15 cellular contexts compared by ENCODE assay signal in the genomic region with DNA sequence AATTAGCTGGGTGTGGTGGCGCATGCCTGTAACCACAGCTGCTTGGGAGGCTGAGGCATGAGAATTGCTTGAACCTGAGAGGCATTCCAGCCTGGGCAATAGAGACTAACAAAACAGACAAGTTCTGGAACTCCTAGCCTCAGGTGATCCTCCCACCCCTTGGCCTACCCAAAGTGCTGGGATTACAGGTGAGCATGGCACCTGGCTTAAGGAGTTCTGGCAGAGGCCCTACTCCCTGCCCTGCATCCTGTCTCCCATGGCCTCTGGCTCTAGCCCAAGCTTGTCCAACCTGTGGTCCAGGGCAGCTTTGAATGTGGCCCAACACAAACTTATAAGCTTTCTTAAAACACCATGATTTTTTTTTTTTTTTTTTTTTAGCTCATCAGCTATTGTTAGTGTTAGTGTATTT. TPM values are rescaled to one million over a fixed set of nuclear protein-coding genes. Genes with fewer than 3 reads are reported as not detected.
DNase-seq lines count a peak whose midpoint lies in the region; ATAC-seq, FAIRE-seq and TF ChIP-seq lines count a peak whose summit lies in the region.
"Had no signal": no experiment of that assay in that cellular context is flagged by ENCODE, and none has a peak within 500 bp of the region (broad histone marks: within the 10 kb centered on the region; RNA-seq: fewer than 3 reads in every experiment).

No MANE protein-coding gene starts in this region.

- RAD21 ChIA-PET in GM12878 (lab: Charles Lee; ENCODE audit: unreplicated experiment), result interaction anchor here (1.4 kb wide), 2 partner anchors 307 to 621 kb away, joined by 3 read pairs; no protein-coding TSS in a partner anchor

- SMC1A ChIA-PET in GM12878 (lab: Charles Lee; ENCODE audit: uncharacterized antibody, unreplicated experiment), result interaction anchor here (1.3 to 3.1 kb wide), 2 partner anchors 14 to 19 kb away, joined by 3 to 14 read pairs; no protein-coding TSS in a partner anchor

- in situ Hi-C loops in GM12878 (cut with MboI), result no loop called here

- no peaks in the 10 kb centered on the region for H3K27me3 ChIP-seq in GM23338 (ENCODE audit: insufficient read depth)
- no peaks in the 10 kb centered on the region for H3K27me3 ChIP-seq in GM12878 (replicated peaks in 1 of 2; ENCODE audit: control insufficient read depth in 2 of 2, insufficient read depth in 2 of 2, low read length in 1 of 2)
- no peaks in the 10 kb centered on the region for H3K27me3 ChIP-seq in hepatocyte

- peaks cover 51% of the 10 kb centered on the region for H3K4me1 Mint-ChIP-seq in activated T-cell treated with anti-CD3 and anti-CD28 coated beads, Interleukin-2, amount 50 U/mL, for 24 hours (ENCODE audit: low read depth)
- peaks cover 53% of the 10 kb centered on the region for H3K4me1 Mint-ChIP-seq in activated T-cell treated with anti-CD3 and anti-CD28 coated beads, Interleukin-2, amount 50 U/mL, for 72 hours (ENCODE audit: low read depth)
- H3K4me1 Mint-ChIP-seq in GM23338, result peaks cover 15% of the 10 kb centered on the region; the same call in 2 of the 3 replicates
- H3K4me1 Mint-ChIP-seq in type B pancreatic cell (ENCODE audit: unreplicated experiment), result peaks cover 17% of the 10 kb centered on the region
- H3K4me1 Mint-ChIP-seq in mesothelial cell of epicardium, result peaks cover 15% of the 10 kb centered on the region

- intact Hi-C loops in GM12878 (cut with micrococcal nuclease; ENCODE audit: unreplicated experiment), result loop anchor here (5.0 kb wide), 1 partner anchor 384 kb away; no protein-coding TSS in a partner anchor

- no peak for TF ChIP-seq RAD21 in GM12878 (IDR thresholded peaks at IDR 0.05; ENCODE audit: insufficient read depth, low read depth, low read length)

- no peaks in the 10 kb centered on the region for H3K9me3 Mint-ChIP-seq in activated T-cell treated with anti-CD3 and anti-CD28 coated beads, Interleukin-2, amount 50 U/mL, for 24 hours
- H3K9me3 Mint-ChIP-seq in activated T-cell treated with anti-CD3 and anti-CD28 coated beads, Interleukin-2, amount 50 U/mL, for 72 hours, result no peaks in the 10 kb centered on the region
- H3K9me3 Mint-ChIP-seq in GM23338, result no peaks in the 10 kb centered on the region
- no peaks in the 10 kb centered on the region for H3K9me3 Mint-ChIP-seq in type B pancreatic cell
- H3K9me3 Mint-ChIP-seq in mesothelial cell of epicardium, result no peaks in the 10 kb centered on the region

- no peak overlapping the region for H3K4me3 Mint-ChIP-seq in activated T-cell treated with anti-CD3 and anti-CD28 coated beads, Interleukin-2, amount 50 U/mL, for 24 hours
- H3K4me3 Mint-ChIP-seq in activated T-cell treated with anti-CD3 and anti-CD28 coated beads, Interleukin-2, amount 50 U/mL, for 72 hours, result no peak overlapping the region
- H3K4me3 Mint-ChIP-seq in GM23338 (no peak overlapping the region), type B pancreatic cell (no peak overlapping the region), mesothelial cell of epicardium (no peak overlapping the region)
- H3K4me3 Mint-ChIP-seq: B cell had no signal

- peaks cover 73% of the 10 kb centered on the region for H3K36me3 Mint-ChIP-seq in activated T-cell treated with anti-CD3 and anti-CD28 coated beads, Interleukin-2, amount 50 U/mL, for 24 hours (ENCODE audit: low read depth)
- peaks cover 5 to 36% of the 10 kb centered on the region in 2 donors for H3K36me3 Mint-ChIP-seq in activated T-cell treated with anti-CD3 and anti-CD28 coated beads, Interleukin-2, amount 50 U/mL, for 72 hours (ENCODE audit: insufficient read depth in 2 of 2)
- peaks cover 53% of the 10 kb centered on the region for H3K36me3 Mint-ChIP-seq in GM23338 (ENCODE audit: low read depth)
- H3K36me3 Mint-ChIP-seq in type B pancreatic cell, result peaks cover 28% of the 10 kb centered on the region
- H3K36me3 Mint-ChIP-seq in mesothelial cell of epicardium, result peaks cover 37% of the 10 kb centered on the region

- no peak for ATAC-seq in activated T-cell treated with anti-CD3 and anti-CD28 coated beads, Interleukin-2, amount 50 U/mL, for 72 hours (replicated peaks in 1 of 2)
- no peak; the same call in 2 of the 3 replicates for ATAC-seq in GM23338
- no peak for ATAC-seq in GM12878

- H3K27ac ChIP-seq in GM23338 (ENCODE audit: low read depth) (peak overlapping the region; percentile 56; the same call in 1 of the 2 replicates), GM12878 (ENCODE audit: control insufficient read depth, insufficient read depth) (no peak overlapping the region), hepatocyte (no peak overlapping the region)

- H3K9ac ChIP-seq in GM12878 (ENCODE audit: control insufficient read depth, insufficient read depth, low read length), result no peak overlapping the region

- H3K27me3 Mint-ChIP-seq in activated T-cell treated with anti-CD3 and anti-CD28 coated beads, Interleukin-2, amount 50 U/mL, for 24 hours, result no peaks in the 10 kb centered on the region
- H3K27me3 Mint-ChIP-seq in activated T-cell treated with anti-CD3 and anti-CD28 coated beads, Interleukin-2, amount 50 U/mL, for 72 hours (ENCODE audit: low read depth), result no peaks in the 10 kb centered on the region
- H3K27me3 Mint-ChIP-seq in GM23338 (ENCODE audit: insufficient read depth, low read depth, poor library complexity) (peaks cover 7% of the 10 kb centered on the region), type B pancreatic cell (no peaks in the 10 kb centered on the region), mesothelial cell of epicardium (ENCODE audit: low read depth) (no peaks in the 10 kb centered on the region)
- H3K27me3 Mint-ChIP-seq: B cell; CD4-positive, alpha-beta memory T cell had no signal

- peak; percentile 45; the same call in 1 of the 2 replicates for TF ChIP-seq POLR2A in GM12878 (IDR thresholded peaks at IDR 0.05; ENCODE audit: low read depth, low read length)

- H3K9me2 ChIP-seq in GM23338 (ENCODE audit: insufficient read depth) (no peaks in the 10 kb centered on the region), hepatocyte (replicated peaks; ENCODE audit: insufficient read depth) (no peaks in the 10 kb centered on the region)

- POLR2A ChIA-PET in GM12878 (lab: Charles Lee), result interaction anchor here (0.5 to 2.0 kb wide), 7 partner anchors 9 to 242 kb away, joined by 3 to 11 read pairs (median 4); no protein-coding TSS in a partner anchor

- TF ChIP-seq CTCF in GM23338 (conservative IDR thresholded peaks at IDR 0.05; ENCODE audit: low read depth in 2 of 2), result no peak
- TF ChIP-seq CTCF in GM12878 (IDR thresholded peaks at IDR 0.05 in 2 of 3, conservative IDR thresholded peaks at IDR 0.05 in 1 of 3; ENCODE audit: control insufficient read depth in 2 of 3, extremely low read depth in 1 of 3, insufficient read depth in 1 of 3, low read depth in 3 of 3, low read length in 3 of 3), result no peak
- TF ChIP-seq CTCF in type B pancreatic cell (conservative IDR thresholded peaks at IDR 0.05), result no peak
- TF ChIP-seq CTCF in mesothelial cell of epicardium (IDR thresholded peaks at IDR 0.05; ENCODE audit: unreplicated experiment), result no peak
- no peak for TF ChIP-seq CTCF in hepatocyte (IDR thresholded peaks at IDR 0.05; ENCODE audit: poor library complexity)

- BruUV-seq in GM12878 (replicated peaks; lab: Mats Ljungman, UMichigan), result no TSS peak

- H3K4me3 ChIP-seq in GM23338 (no peak overlapping the region), GM12878 (no peak overlapping the region), hepatocyte (no peak overlapping the region)

- no peak for TF ChIP-seq EP300 in GM12878 (IDR thresholded peaks at IDR 0.05; ENCODE audit: borderline replicate concordance in 1 of 2, control insufficient read depth in 1 of 2, low read depth in 2 of 2, low read length in 2 of 2)

- H3K4me2 ChIP-seq in GM23338 (no peak overlapping the region), GM12878 (ENCODE audit: control insufficient read depth, insufficient read depth) (no peak overlapping the region), hepatocyte (no peak overlapping the region)

- H4K20me1 ChIP-seq in GM23338 (replicated peaks; ENCODE audit: insufficient read depth) (peaks cover 8% of the 10 kb centered on the region), GM12878 (ENCODE audit: control insufficient read depth, insufficient read depth) (no peaks in the 10 kb centered on the region), hepatocyte (ENCODE audit: insufficient read depth, poor library complexity, severe bottlenecking) (no peaks in the 10 kb centered on the region)

- WGBS in GM12878 (ENCODE audit: insufficient coverage, insufficient replicate concordance, low lambda C conversion rate, missing lambda C conversion rate), result 100% methylated on average over 1 of the region's 1 CpG
- 100% methylated on average over 1 of the region's 1 CpG for WGBS in hepatocyte (ENCODE audit: low lambda C conversion rate, missing lambda C conversion rate)

- peak; percentile 32 for DNase-seq in activated T-cell treated with anti-CD3 and anti-CD28 coated beads, Interleukin-2, amount 50 U/mL, for 24 hours
- no peak for DNase-seq in activated T-cell treated with anti-CD3 and anti-CD28 coated beads, Interleukin-2, amount 50 U/mL, for 72 hours
- no peak for DNase-seq in GM23338 (ENCODE audit: low spot score)
- no peak for DNase-seq in GM12878 (ENCODE audit: low read depth, low spot score)
- peak; percentile 48 for DNase-seq in type B pancreatic cell (ENCODE audit: extremely low spot score, unreplicated experiment)
- no peak for DNase-seq in mesothelial cell of epicardium (ENCODE audit: low spot score in 2 of 2, unreplicated experiment in 2 of 2)
- no peak for DNase-seq in hepatocyte (ENCODE audit: low spot score)
- DNase-seq: CD4-positive, alpha-beta memory T cell; Kasumi-1; NCI-H1417 treated with DMSO at 0.1 percent for 48 hours; NCI-H2029; NCI-H2171 treated with DMSO at 0.1 percent for 48 hours; NCI-H774; SIG-M5 had no signal

- H3K36me3 ChIP-seq in GM23338 (ENCODE audit: insufficient read depth) (peaks cover 29% of the 10 kb centered on the region), GM12878 (ENCODE audit: control insufficient read depth in 2 of 2, insufficient read depth in 2 of 2, low read length in 1 of 2) (peaks cover 18 to 27% of the 10 kb centered on the region in 2 experiments), hepatocyte (replicated peaks; ENCODE audit: insufficient read depth, low read depth) (no peaks in the 10 kb centered on the region)

- no peak for FAIRE-seq in GM12878 (lab: Jason Lieb, UNC)

- H3K9me3 ChIP-seq in GM12878 (replicated peaks; ENCODE audit: control insufficient read depth, insufficient read depth, low read length), result no peaks in the 10 kb centered on the region
- H3K9me3 ChIP-seq in hepatocyte (ENCODE audit: low read depth), result no peaks in the 10 kb centered on the region

- H3K79me2 ChIP-seq in GM23338 (replicated peaks; ENCODE audit: insufficient read depth) (peaks cover 25% of the 10 kb centered on the region), GM12878 (ENCODE audit: control insufficient read depth, insufficient read depth, low read length) (no peaks in the 10 kb centered on the region), hepatocyte (peaks cover 7% of the 10 kb centered on the region)

- H3K27ac Mint-ChIP-seq in activated T-cell treated with anti-CD3 and anti-CD28 coated beads, Interleukin-2, amount 50 U/mL, for 24 hours, result no peak overlapping the region
- H3K27ac Mint-ChIP-seq in activated T-cell treated with anti-CD3 and anti-CD28 coated beads, Interleukin-2, amount 50 U/mL, for 72 hours, result no peak overlapping the region
- no peak overlapping the region for H3K27ac Mint-ChIP-seq in GM23338
- no peak overlapping the region for H3K27ac Mint-ChIP-seq in type B pancreatic cell
- H3K27ac Mint-ChIP-seq in mesothelial cell of epicardium, result no peak overlapping the region
- H3K27ac Mint-ChIP-seq: B cell had no signal

- CTCF ChIA-PET in GM12878 (lab: Yijun Ruan, JAX), result interaction anchor here (1.1 to 6.2 kb wide), 5 partner anchors 14 to 620 kb away, joined by 3 to 64 read pairs (median 4); no protein-coding TSS in a partner anchor

- peaks cover 37% of the 10 kb centered on the region for H3F3A ChIP-seq in GM23338 (replicated peaks; ENCODE audit: low read depth)

- no peak overlapping the region for H2AFZ ChIP-seq in GM23338
- no peak overlapping the region for H2AFZ ChIP-seq in GM12878 (ENCODE audit: control insufficient read depth, low read depth, low read length)
- H2AFZ ChIP-seq in hepatocyte, result no peak overlapping the region

- peaks cover 14% of the 10 kb centered on the region for H3K4me1 ChIP-seq in GM23338 (ENCODE audit: insufficient read depth)
- peaks cover 14% of the 10 kb centered on the region for H3K4me1 ChIP-seq in GM12878 (ENCODE audit: control insufficient read depth, insufficient read depth, low read length)
- peaks cover 8% of the 10 kb centered on the region for H3K4me1 ChIP-seq in hepatocyte (ENCODE audit: insufficient read depth)

RNA-seq across cellular contexts. Expression of a gene that starts 20.4 kb away (rescaled TPM):
- 100 to 1,000 TPM; 140 to 154 TPM for total RNA-seq in activated T-cell treated with anti-CD3 and anti-CD28 coated beads, Interleukin-2, amount 50 U/mL, for 72 hours
- 138 and 159 TPM in 2 replicates for total RNA-seq in GM23338 (2014; rRNA removed; shearing (Covaris generic))
- polyA plus RNA-seq in GM23338 (2016; fragmentation: Nextera tagmentation; extraction: Ambion mirVana) (116 and 138 TPM in 2 replicates), GM12878 (2011; rRNA removed) (138 and 178 TPM in 2 replicates), GM12878 (2014; fragmentation: Illumina TruSeq; extraction: Trizol) (95.3 and 116 TPM in 2 replicates), GM12878 (2014; fragmentation: Nextera tagmentation; extraction: Ambion mirVana) (10 to 100 TPM; 39.8 to 60.1 TPM), GM12878 (2014; rRNA removed) (58.2 and 66.2 TPM in 2 replicates), GM12878 (2016; fragmentation: Nextera tagmentation; extraction: Ambion mirVana) (10 to 100 TPM; 68.4 to 71.9 TPM), hepatocyte (51.8 and 55.0 TPM in 2 replicates)
- 52.5 and 52.8 TPM in 2 replicates for total RNA-seq in GM12878 (2013; cell fraction: nucleolus; rRNA removed)
- total RNA-seq in GM12878 (2014; rRNA removed) (75.1 and 89.7 TPM in 2 replicates), GM12878 (2014; rRNA removed; fragmentation: Illumina TruSeq; extraction: Trizol) (58.8 and 59.9 TPM in 2 replicates), GM12878 (2021) (120 and 125 TPM in 2 replicates), type B pancreatic cell (ENCODE audit: low replicate concordance) (113 and 119 TPM in 2 replicates), mesothelial cell of epicardium (166 to 178 TPM (median 171 TPM) in 3 replicates), hepatocyte (96.4 and 99.6 TPM in 2 replicates)
- polyA plus RNA-seq in GM12878 (2011; ENCODE audit: low read depth), result 58.2 TPM
- 43.9 and 51.8 TPM in 2 replicates for polyA plus RNA-seq in GM12878 (2011; cell fraction: cytosol; rRNA removed)
- 31.3 TPM in 2 replicates for polyA plus RNA-seq in GM12878 (2011; cell fraction: nucleus; rRNA removed)
- polyA plus RNA-seq in GM12878 (2012), result 94.4 and 116 TPM in 2 replicates
- 35.0 and 43.1 TPM in 2 replicates for polyA minus RNA-seq in GM12878 (2011; rRNA and poly(A)+ RNA removed)
- 27.3 and 28.9 TPM in 2 replicates for polyA minus RNA-seq in GM12878 (2011; cell fraction: cytosol; rRNA and poly(A)+ RNA removed)
- 15.8 and 28.3 TPM in 2 replicates for polyA minus RNA-seq in GM12878 (2011; cell fraction: nucleus; rRNA and poly(A)+ RNA removed)

RNA-seq across cellular contexts. Expression of a gene that starts 52.9 kb away (rescaled TPM):
- total RNA-seq in activated T-cell treated with anti-CD3 and anti-CD28 coated beads, Interleukin-2, amount 50 U/mL, for 72 hours, result 100 to 1,000 TPM; 127 to 128 TPM
- 51.8 and 55.1 TPM in 2 replicates for total RNA-seq in GM23338 (2014; rRNA removed; shearing (Covaris generic))
- polyA plus RNA-seq in GM23338 (2016; fragmentation: Nextera tagmentation; extraction: Ambion mirVana) (177 and 197 TPM in 2 replicates), GM12878 (2011; rRNA removed) (55.7 and 103 TPM in 2 replicates), GM12878 (2014; fragmentation: Illumina TruSeq; extraction: Trizol) (89.9 and 127 TPM in 2 replicates), GM12878 (2014; fragmentation: Nextera tagmentation; extraction: Ambion mirVana) (100 to 1,000 TPM in 1 of 2 experiments, 10 to 100 TPM in 1; 98.2 to 124 TPM), GM12878 (2014; rRNA removed) (46.4 and 56.0 TPM in 2 replicates), GM12878 (2016; fragmentation: Nextera tagmentation; extraction: Ambion mirVana) (100 to 1,000 TPM; 119 to 130 TPM), hepatocyte (54.4 and 65.7 TPM in 2 replicates)
- 98.8 and 100 TPM in 2 replicates for total RNA-seq in GM12878 (2013; cell fraction: nucleolus; rRNA removed)
- total RNA-seq in GM12878 (2014; rRNA removed) (61.2 and 83.5 TPM in 2 replicates), GM12878 (2014; rRNA removed; fragmentation: Illumina TruSeq; extraction: Trizol) (119 and 132 TPM in 2 replicates), GM12878 (2021) (89.2 and 95.2 TPM in 2 replicates), type B pancreatic cell (ENCODE audit: low replicate concordance) (74.9 and 83.5 TPM in 2 replicates), mesothelial cell of epicardium (62.6 to 72.1 TPM (median 70.8 TPM) in 3 replicates), hepatocyte (75.4 and 80.8 TPM in 2 replicates)
- 36.8 TPM for polyA plus RNA-seq in GM12878 (2011; ENCODE audit: low read depth)
- 38.1 and 41.8 TPM in 2 replicates for polyA plus RNA-seq in GM12878 (2011; cell fraction: cytosol; rRNA removed)
- 29.9 and 35.9 TPM in 2 replicates for polyA plus RNA-seq in GM12878 (2011; cell fraction: nucleus; rRNA removed)
- polyA plus RNA-seq in GM12878 (2012), result 97.1 and 116 TPM in 2 replicates
- polyA minus RNA-seq in GM12878 (2011; rRNA and poly(A)+ RNA removed), result 16.0 and 32.3 TPM in 2 replicates
- 8.3 and 22.2 TPM in 2 replicates for polyA minus RNA-seq in GM12878 (2011; cell fraction: cytosol; rRNA and poly(A)+ RNA removed)
- 28.5 and 31.9 TPM in 2 replicates for polyA minus RNA-seq in GM12878 (2011; cell fraction: nucleus; rRNA and poly(A)+ RNA removed)

Comparison
In these comparisons a context has a peak if more than half of its experiments do, and no peak if none do; other contexts are left out.
1. DNase-seq: peak in activated T-cell treated with anti-CD3 and anti-CD28 coated beads, Interleukin-2, amount 50 U/mL, for 24 hours (single experiment) and type B pancreatic cell (single experiment); none in activated T-cell treated with anti-CD3 and anti-CD28 coated beads, Interleukin-2, amount 50 U/mL, for 72 hours (0 of 2), GM23338 (single experiment), GM12878 (single experiment), mesothelial cell of epicardium (0 of 2) and hepatocyte (single experiment).